Comparison of ENCODE assay signal across 8 cellular contexts in the genomic region with DNA sequence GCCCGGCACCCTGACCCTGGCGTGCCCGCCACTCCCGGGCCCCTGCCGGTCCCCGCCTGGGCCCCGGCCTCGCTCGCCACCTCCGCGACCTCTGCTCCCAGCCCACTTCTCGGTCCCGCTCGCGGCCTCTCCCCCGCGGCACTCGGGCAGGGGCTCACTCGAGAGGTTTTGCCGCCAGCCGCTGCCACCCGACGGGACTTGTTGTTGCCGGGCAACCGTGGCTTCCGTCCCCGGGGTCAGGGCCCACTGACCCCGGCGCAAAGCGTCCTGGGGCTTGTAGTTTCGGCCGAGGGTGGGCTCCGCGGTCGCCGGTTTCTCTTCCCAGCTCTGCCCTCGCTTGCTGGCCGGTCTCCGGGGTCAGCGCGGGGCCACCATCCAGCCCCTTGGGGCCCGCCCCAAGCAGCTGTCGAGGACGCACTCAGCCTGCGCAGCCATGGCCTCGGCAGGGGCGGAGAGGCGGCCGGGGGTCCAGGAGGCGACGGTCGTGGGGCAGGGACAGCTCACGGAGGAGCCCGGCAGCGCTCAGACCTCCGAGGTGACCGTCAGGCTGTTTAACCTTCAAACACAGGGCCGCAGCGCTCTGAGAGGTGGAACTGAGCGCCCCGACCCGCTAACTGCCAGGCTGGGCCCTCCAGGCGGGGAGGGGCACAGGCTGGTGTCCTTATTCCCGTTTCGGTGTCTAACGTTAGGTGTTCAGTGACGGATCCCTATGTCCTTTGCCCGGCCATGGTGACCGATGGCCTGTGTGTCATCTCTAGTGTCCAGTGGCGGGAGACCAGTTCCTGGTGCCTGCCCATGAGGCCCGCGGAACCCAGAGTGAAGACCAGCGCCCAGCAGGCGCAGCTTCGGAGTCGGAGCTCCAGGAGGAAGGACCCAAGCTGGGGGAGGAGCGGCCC. TPM values are rescaled to one million over a fixed set of nuclear protein-coding genes. Genes with fewer than 3 reads are reported as not detected.
DNase-seq lines count a peak whose midpoint lies in the region; ATAC-seq and TF ChIP-seq lines count a peak whose summit lies in the region.

A gene with protein sequence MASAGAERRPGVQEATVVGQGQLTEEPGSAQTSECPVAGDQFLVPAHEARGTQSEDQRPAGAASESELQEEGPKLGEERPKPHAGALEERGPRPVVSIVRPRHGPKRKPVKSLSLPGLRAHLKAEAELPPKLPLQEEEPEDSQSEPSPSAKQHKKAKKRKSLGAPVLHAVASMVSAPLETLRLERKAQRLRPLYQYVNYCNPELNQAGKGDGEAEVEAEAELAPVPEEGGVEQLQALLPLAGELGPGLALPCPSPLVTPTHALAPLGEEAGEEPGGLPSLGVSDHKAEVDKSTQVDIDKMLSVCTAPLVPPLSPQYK (plus strand): TSS at position 277 of the 896 bp plus-strand sequence. CDS start 157 bp downstream, at position 434.
A gene with protein sequence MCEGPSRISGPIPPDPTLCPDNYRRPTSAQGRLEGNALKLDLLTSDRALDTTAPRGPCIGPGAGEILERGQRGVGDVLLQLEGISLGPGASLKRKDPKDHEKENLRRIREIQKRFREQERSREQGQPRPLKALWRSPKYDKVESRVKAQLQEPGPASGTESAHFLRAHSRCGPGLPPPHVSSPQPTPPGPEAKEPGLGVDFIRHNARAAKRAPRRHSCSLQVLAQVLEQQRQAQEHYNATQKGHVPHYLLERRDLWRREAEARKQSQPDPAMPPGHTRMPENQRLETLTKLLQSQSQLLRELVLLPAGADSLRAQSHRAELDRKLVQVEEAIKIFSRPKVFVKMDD (minus strand): TSS at position 213 of the 896 bp plus-strand sequence. CDS start 308 bp downstream, outside the sequence.

- H3K36me3 Mint-ChIP-seq in natural killer cell = no peaks in the 10 kb centered on the region

- H3K27ac ChIP-seq in Peyer's patch = peak within 1 kb of the TSS; percentile 76 to 90 (median 80)

- TF ChIP-seq CTCF in Peyer's patch (IDR thresholded peaks at IDR 0.05) = no peak
- no peak for TF ChIP-seq CTCF in natural killer cell (IDR thresholded peaks at IDR 0.05)

- peak within 1 kb of the TSS; percentile 94 for H3K4me3 Mint-ChIP-seq in natural killer cell

- H3K4me3 ChIP-seq in Peyer's patch = peak within 1 kb of the TSS; percentile 68 to 99 (median 76)

- H3K9me3 Mint-ChIP-seq in natural killer cell = no peaks in the 10 kb centered on the region

- DNase-seq in AG20443 (ENCODE audit: low spot score) (peak; percentile 92), GM19238 (ENCODE audit: insufficient read length, low spot score) (peak; percentile 94), HK-2 (ENCODE audit: unreplicated experiment) (peak; percentile 73), Peyer's patch (peak; percentile 84 to 94 (median 85)), fibroblast of peridontal ligament (ENCODE audit: extremely low read depth) (peak; percentile 63), natural killer cell (peak; percentile 78)
- DNase-seq in activated T-helper 1 cell treated with anti-CD3 and anti-CD28 coated beads, Interleukin-2, amount 50 U/mL, for 16 hours (ENCODE audit: low read depth in 1 of 2, low spot score in 1 of 2) = peak; percentile 55 to 70
- peak; percentile 58 to 79 (median 73) for DNase-seq in stimulated activated naive CD4-positive, alpha-beta T cell (lab: John Stamatoyannopoulos, UW)

- H3K36me3 ChIP-seq in Peyer's patch = peaks cover 0 to 6% (median 0%) of the 10 kb centered on the region in 3 donors

- ATAC-seq in natural killer cell = peak; percentile 78 to 80 (median 79)

- H3K4me1 ChIP-seq in Peyer's patch = peaks cover 3 to 28% (median 22%) of the 10 kb centered on the region in 4 donors

- H3K9me3 ChIP-seq in Peyer's patch = no peaks in the 10 kb centered on the region

- intact Hi-C loops in natural killer cell (cut with micrococcal nuclease) = loop anchor here (1.0 to 5.0 kb wide), 2 partner anchors 53 to 141 kb away; a partner anchor contains a TSS

- H3K4me1 Mint-ChIP-seq in natural killer cell = peaks cover 5 to 22% of the 10 kb centered on the region in 2 donors

- H3K27me3 Mint-ChIP-seq in natural killer cell (ENCODE audit: low read depth in 2 of 2) = no peaks in the 10 kb centered on the region

- peak within 1 kb of the TSS; percentile 65 to 90 for H3K27ac Mint-ChIP-seq in natural killer cell

- peak in 1 of 2 donors; percentile 3 for TF ChIP-seq POLR2A in Peyer's patch (IDR thresholded peaks at IDR 0.05)

- no peaks in the 10 kb centered on the region for H3K27me3 ChIP-seq in Peyer's patch

RNA-seq across cellular contexts. Expression of the first gene that starts in this region (rescaled TPM):
- total RNA-seq in Peyer's patch (1 to 10 TPM in 3 of 4 donors, under 1 TPM in 1; 0.54 to 6.6 (median 2.0) TPM), natural killer cell (1 to 10 TPM; 3.5 to 4.4 (median 3.6) TPM)

RNA-seq across cellular contexts. Expression of the second gene that starts in this region (rescaled TPM):
- total RNA-seq in Peyer's patch (10 to 100 TPM; 10.6 to 26.3 (median 13.4) TPM), natural killer cell (1 to 10 TPM; 3.4 to 4.2 (median 3.7) TPM)

Comparison
In these comparisons a context has a peak if more than half of its experiments do, and no peak if none do; other contexts are left out.
1. Peak in every context shown above with its lines: DNase-seq, ATAC-seq, H3K4me3 ChIP-seq and H3K27ac ChIP-seq.